11 cellular contexts compared by ENCODE assay signal in the genomic region with DNA sequence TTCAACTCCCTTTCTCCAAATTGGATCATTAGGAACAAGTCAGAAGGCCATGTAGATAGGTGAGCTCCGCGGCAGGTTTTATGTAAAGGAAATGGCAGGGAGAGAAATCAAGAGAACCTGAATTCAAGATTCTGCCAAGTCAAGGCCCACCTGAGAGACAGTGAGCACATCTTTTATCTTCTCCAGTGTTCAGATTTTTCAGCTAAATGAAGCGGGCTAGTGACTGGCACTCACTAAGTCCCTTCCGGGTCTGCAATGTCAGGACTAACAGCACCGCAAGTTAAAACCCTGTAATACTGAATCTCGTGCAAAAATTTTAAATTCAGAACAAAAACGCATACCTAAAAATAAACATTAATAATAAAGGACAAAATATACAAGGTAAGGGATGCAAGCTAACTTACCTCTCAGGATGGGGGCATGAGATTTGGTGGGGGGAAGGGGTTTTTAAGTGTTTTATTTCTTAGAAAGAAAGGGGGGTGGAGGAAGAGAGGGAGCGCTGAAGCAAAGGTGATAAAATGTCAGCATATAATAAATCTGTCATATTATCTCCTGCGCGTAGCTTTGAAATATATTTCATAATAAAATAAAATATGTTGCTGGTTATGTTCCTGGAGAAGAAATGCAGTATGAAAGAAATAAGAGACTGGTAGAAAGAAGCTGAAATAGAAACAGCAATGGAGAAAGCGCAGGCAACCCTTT. TPM values are rescaled to one million over a fixed set of nuclear protein-coding genes. Genes with fewer than 3 reads are reported as not detected.
DNase-seq lines count a peak whose midpoint lies in the region; ATAC-seq and TF ChIP-seq lines count a peak whose summit lies in the region.
"Had no signal": no experiment of that assay in that cellular context is flagged by ENCODE, and none has a peak within 500 bp of the region (broad histone marks: within the 10 kb centered on the region; RNA-seq: fewer than 3 reads in every experiment).

No MANE protein-coding gene starts in this region.

- H3K4me3 ChIP-seq in HFF-Myc (replicated peaks; ENCODE audit: low read depth, low read length) (peak overlapping the region; percentile 68), astrocyte of the spinal cord (ENCODE audit: low read depth, low read length) (peak overlapping the region; percentile 82), iPS-20b (ENCODE audit: low read length) (peak overlapping the region; percentile 93), stomach (peak overlapping the region; percentile 41 to 50 (median 48))

- H3K9ac ChIP-seq in iPS-20b (ENCODE audit: low read depth, low read length): peak overlapping the region; percentile 78; the same call in 1 of the 2 replicates

- TF ChIP-seq POLR2A in stomach (IDR thresholded peaks at IDR 0.05): no peak

- H3K9me3 ChIP-seq in iPS-20b (ENCODE audit: insufficient read depth, low read depth, low read length) (no peaks in the 10 kb centered on the region), stomach (no peaks in the 10 kb centered on the region)

- TF ChIP-seq CTCF in HFF-Myc (IDR thresholded peaks at IDR 0.05; ENCODE audit: low read depth, low read length, missing control alignments) (no peak), astrocyte of the spinal cord (IDR thresholded peaks at IDR 0.05; ENCODE audit: low read depth, low read length) (no peak), stomach (IDR thresholded peaks at IDR 0.05) (no peak)

- H3K36me3 ChIP-seq in iPS-20b (ENCODE audit: insufficient read depth, low read depth, low read length) (peaks cover 3% of the 10 kb centered on the region; the same call in 1 of the 2 replicates), stomach (peaks cover 0 to 4% (median 0%) of the 10 kb centered on the region in 4 donors)

- intact Hi-C loops in stomach (cut with DNase I; ENCODE audit: low total_unique reads): no loop called here

- DNase-seq in HFF-Myc (ENCODE audit: extremely low read depth, low read depth): no peak
- no peak for DNase-seq in astrocyte of the spinal cord (ENCODE audit: low read depth, low spot score)
- DNase-seq in stomach: no peak
- DNase-seq in DMS53 (lab: John Stamatoyannopoulos, UW): no peak
- no peak for DNase-seq in HuH-7 (ENCODE audit: low spot score)
- no peak for DNase-seq in NCI-H1417 (lab: John Stamatoyannopoulos, UW)
- DNase-seq: stimulated activated CD4-positive, alpha-beta T cell treated with anti-CD3 and anti-CD28 coated beads, Interleukin-4, amount 100 ng/mL, for 1 hour had no signal

- H3K27me3 ChIP-seq in iPS-20b (ENCODE audit: insufficient read depth, low read length): peaks cover 10% of the 10 kb centered on the region; the same call in 1 of the 2 replicates
- peaks cover 0 to 7% (median 0%) of the 10 kb centered on the region in 3 donors for H3K27me3 ChIP-seq in stomach

- 66 to 82% (median 72%) methylated on average over 11 of the region's 11 CpGs for WGBS in stomach, 5 donors

- no peak for TF ChIP-seq EP300 in stomach (IDR thresholded peaks at IDR 0.05)

- no peak for ATAC-seq in GM18867 (IDR thresholded peaks at IDR 0.05; ENCODE audit: unreplicated experiment)

- H3K27ac ChIP-seq in iPS-20b (ENCODE audit: low read length) (no peak overlapping the region), stomach (peak overlapping the region in 2 of 5 donors; percentile 55 to 72)

- H3K4me1 ChIP-seq in iPS-20b (ENCODE audit: insufficient read depth, low read length) (peaks cover 7% of the 10 kb centered on the region; the same call in 1 of the 2 replicates), stomach (peaks cover 0 to 65% (median 24%) of the 10 kb centered on the region in 4 donors)

- in situ Hi-C loops in astrocyte of the spinal cord (cut with HindIII; ENCODE audit: low sequenced_read_pairs): no loop called here

RNA-seq across cellular contexts. Expression of gene TCAF1, which starts 17.5 kb away (rescaled TPM):
- 10 to 100 TPM; 13.4 to 94.6 (median 30.3) TPM for total RNA-seq in stomach
- 10 to 100 TPM in 2 of 3 donors, 1 to 10 TPM in 1; 9.7 to 23.7 (median 22.2) TPM for polyA plus RNA-seq in stomach

RNA-seq across cellular contexts. Expression of gene OR2F2, which starts 50.6 kb away (rescaled TPM):
- not detected for total RNA-seq in stomach
- polyA plus RNA-seq in stomach: not detected
- total RNA-seq: liver; T-helper 2 cell treated with Interferon-gamma antibody and Interleukin-4, amounts not matched to agents 100 ng/mL and 5 ng/mL, for 36 hours had no signal
- polyA plus RNA-seq: liver had no signal
